In genomic region chr1:234395297-234395696, GRCh38 we compare ENCODE assay signal across 18 cellular contexts. TPM values are rescaled to one million over a fixed set of nuclear protein-coding genes. Genes with fewer than 3 reads are reported as not detected.
DNase-seq lines count a peak whose midpoint lies in the region; ATAC-seq lines count a peak whose summit lies in the region.
"Had no signal": no experiment of that assay in that cellular context is flagged by ENCODE, and none has a peak within 500 bp of the region (broad histone marks: within the 10 kb centered on the region; RNA-seq: fewer than 3 reads in every experiment).

No MANE protein-coding gene starts in this region.

- H3K9me3 ChIP-seq in CD4-positive, CD25-positive, alpha-beta regulatory T cell (ENCODE audit: control insufficient read depth in 2 of 2, low read length in 2 of 2): no peaks in the 10 kb centered on the region
- H3K9me3 ChIP-seq: SJCRH30 had no signal

- H3K27ac Mint-ChIP-seq in activated T-cell treated with anti-CD3 and anti-CD28 coated beads, Interleukin-2, amount 50 U/mL, for 24 hours: peak overlapping the region; percentile 48
- H3K27ac Mint-ChIP-seq in CD4-positive, CD25-positive, alpha-beta regulatory T cell: peak overlapping the region in 2 of 3 donors; percentile 63 to 78
- H3K27ac Mint-ChIP-seq in memory B cell: peak overlapping the region; percentile 5
- H3K27ac Mint-ChIP-seq: B cell had no signal

- no peaks in the 10 kb centered on the region for H3K27me3 ChIP-seq in CD4-positive, CD25-positive, alpha-beta regulatory T cell (ENCODE audit: control insufficient read depth, insufficient read depth, low read length)
- H3K27me3 ChIP-seq: SJCRH30 had no signal

- no peak for ATAC-seq in CD4-positive, CD25-positive, alpha-beta regulatory T cell (ENCODE audit: low read depth in 2 of 2)
- no peak for ATAC-seq in memory B cell (ENCODE audit: low read depth)
- ATAC-seq in GM18511 (IDR thresholded peaks at IDR 0.05; ENCODE audit: unreplicated experiment): no peak

- H3K4me1 Mint-ChIP-seq in activated T-cell treated with anti-CD3 and anti-CD28 coated beads, Interleukin-2, amount 50 U/mL, for 24 hours (ENCODE audit: low read depth): peaks cover 26% of the 10 kb centered on the region
- peaks cover 4 to 40% (median 21%) of the 10 kb centered on the region in 4 donors for H3K4me1 Mint-ChIP-seq in CD4-positive, CD25-positive, alpha-beta regulatory T cell
- peaks cover 15% of the 10 kb centered on the region for H3K4me1 Mint-ChIP-seq in memory B cell

- H3K36me3 ChIP-seq in CD4-positive, CD25-positive, alpha-beta regulatory T cell (ENCODE audit: control insufficient read depth, insufficient read depth, low read length): peaks cover 24% of the 10 kb centered on the region

- H3K27me3 Mint-ChIP-seq in activated T-cell treated with anti-CD3 and anti-CD28 coated beads, Interleukin-2, amount 50 U/mL, for 24 hours: no peaks in the 10 kb centered on the region
- no peaks in the 10 kb centered on the region for H3K27me3 Mint-ChIP-seq in CD4-positive, CD25-positive, alpha-beta regulatory T cell
- H3K27me3 Mint-ChIP-seq in memory B cell: no peaks in the 10 kb centered on the region
- H3K27me3 Mint-ChIP-seq: B cell had no signal

- H3K36me3 Mint-ChIP-seq in activated T-cell treated with anti-CD3 and anti-CD28 coated beads, Interleukin-2, amount 50 U/mL, for 24 hours (ENCODE audit: low read depth): peaks cover 71% of the 10 kb centered on the region
- H3K36me3 Mint-ChIP-seq in CD4-positive, CD25-positive, alpha-beta regulatory T cell: peaks cover 24% of the 10 kb centered on the region
- peaks cover 21% of the 10 kb centered on the region for H3K36me3 Mint-ChIP-seq in memory B cell

- H3K27ac ChIP-seq in CD4-positive, CD25-positive, alpha-beta regulatory T cell (ENCODE audit: insufficient read depth, low read length, poor library complexity, severe bottlenecking): no peak overlapping the region
- H3K27ac ChIP-seq: SJCRH30 had no signal

- H3K4me1 ChIP-seq in CD4-positive, CD25-positive, alpha-beta regulatory T cell (ENCODE audit: control insufficient read depth, insufficient read depth, low read length, poor library complexity, severe bottlenecking): peaks cover 8% of the 10 kb centered on the region
- H3K4me1 ChIP-seq: SJCRH30 had no signal

- no peak overlapping the region for H3K4me3 Mint-ChIP-seq in activated T-cell treated with anti-CD3 and anti-CD28 coated beads, Interleukin-2, amount 50 U/mL, for 24 hours
- H3K4me3 Mint-ChIP-seq in CD4-positive, CD25-positive, alpha-beta regulatory T cell: peak overlapping the region in 1 of 4 donors; percentile 63
- no peak overlapping the region for H3K4me3 Mint-ChIP-seq in memory B cell
- H3K4me3 Mint-ChIP-seq: B cell had no signal

- H3K9me3 Mint-ChIP-seq in activated T-cell treated with anti-CD3 and anti-CD28 coated beads, Interleukin-2, amount 50 U/mL, for 24 hours: no peaks in the 10 kb centered on the region
- H3K9me3 Mint-ChIP-seq in CD4-positive, CD25-positive, alpha-beta regulatory T cell: no peaks in the 10 kb centered on the region
- H3K9me3 Mint-ChIP-seq in memory B cell: no peaks in the 10 kb centered on the region

- H3K4me3 ChIP-seq in CD4-positive, CD25-positive, alpha-beta regulatory T cell (ENCODE audit: low read depth, low read length): no peak overlapping the region
- H3K4me3 ChIP-seq: SJCRH30 had no signal

- no peak for DNase-seq in activated T-cell treated with anti-CD3 and anti-CD28 coated beads, Interleukin-2, amount 50 U/mL, for 24 hours
- no peak for DNase-seq in activated T-cell treated with anti-CD3 and anti-CD28 coated beads, Interleukin-2, amount 50 U/mL, for 1 hour
- DNase-seq in CD4-positive, CD25-positive, alpha-beta regulatory T cell: no peak
- DNase-seq in NOMO-1 treated with DMSO at 0.1 percent for 48 hours (lab: John Stamatoyannopoulos, UW; ENCODE audit: unreplicated experiment) (peak; percentile 40), memory B cell (ENCODE audit: low spot score in 2 of 2) (no peak), AML-193 (lab: John Stamatoyannopoulos, UW) (no peak)
- no peak for DNase-seq in effector CD8-positive, alpha-beta T cell (lab: John Stamatoyannopoulos, UW)
- DNase-seq: DMS 273 treated with DMSO at 0.1 percent for 48 hours, H7, KBM-7, NCI-H1417, NCI-H1930, NCI-H2171, NCI-H446 treated with DMSO at 0.1 percent for 48 hours, NCI-H748 treated with DMSO at 0.1 percent for 48 hours, SJCRH30 had no signal

RNA-seq across cellular contexts. Expression of gene COA6, which starts 22.0 kb away (rescaled TPM):
- 11.9 TPM for total RNA-seq in CD4-positive, CD25-positive, alpha-beta regulatory T cell
- 10 to 100 TPM; 46.8 to 61.9 (median 55.6) TPM for polyA plus RNA-seq in CD4-positive, CD25-positive, alpha-beta regulatory T cell

Comparison
In these comparisons a context has a peak if more than half of its experiments do, and no peak if none do; other contexts are left out.
1. H3K27ac Mint-ChIP-seq: peak in every context shown above with its lines; median percentile 70 in CD4-positive, CD25-positive, alpha-beta regulatory T cell; 48 in activated T-cell treated with anti-CD3 and anti-CD28 coated beads, Interleukin-2, amount 50 U/mL, for 24 hours; 5 in memory B cell.